Comparison of ENCODE assay signal across 10 cellular contexts in genomic region chr15:74788042-74788715, GRCh38. TPM values are rescaled to one million over a fixed set of nuclear protein-coding genes. Genes with fewer than 3 reads are reported as not detected.
A peak's percentile ranks its signal among the peaks of the same experiment; 100 is the strongest.
DNase-seq lines count a peak whose midpoint lies in the region; ATAC-seq and TF ChIP-seq lines count a peak whose summit lies in the region.
"Had no signal": no experiment of that assay in that cellular context is flagged by ENCODE, and none has a peak within 500 bp of the region (broad histone marks: within the 10 kb centered on the region; RNA-seq: fewer than 3 reads in every experiment).

No MANE protein-coding gene starts in this region.

- POLR2A ChIA-PET in naive thymus-derived CD4-positive, alpha-beta T cell (lab: Charles Lee): interaction anchor here (1.0 to 28.9 kb wide), 8 partner anchors 8 to 837 kb away, joined by 3 to 1077 read pairs (median 9); partner anchors contain the start of genes CLK3, CSK, SNUPN and ULK3

- TF ChIP-seq CTCF in C4-2B (conservative IDR thresholded peaks at IDR 0.05) (no peak), GM13977 (IDR thresholded peaks at IDR 0.05; ENCODE audit: extremely low read depth, insufficient read depth, missing control alignments) (no peak)

- H3K27ac Mint-ChIP-seq in activated naive CD8-positive, alpha-beta T cell treated with anti-CD3 and anti-CD28 coated beads, Interleukin-2, amount 50 U/mL, for 24 hours: peak overlapping the region; percentile 99
- peak overlapping the region; percentile 95 to 99 (median 98) for H3K27ac Mint-ChIP-seq in naive thymus-derived CD4-positive, alpha-beta T cell

- ATAC-seq in HG03139 (IDR thresholded peaks at IDR 0.05; ENCODE audit: unreplicated experiment) (peak; percentile 1), HG03045 (IDR thresholded peaks at IDR 0.05; ENCODE audit: unreplicated experiment) (no peak)
- no peak for ATAC-seq in activated naive CD8-positive, alpha-beta T cell treated with anti-CD3 and anti-CD28 coated beads, Interleukin-2, amount 50 U/mL, for 24 hours
- ATAC-seq in naive thymus-derived CD4-positive, alpha-beta T cell: no peak

- peak overlapping the region; percentile 95 for H3K4me3 Mint-ChIP-seq in activated naive CD8-positive, alpha-beta T cell treated with anti-CD3 and anti-CD28 coated beads, Interleukin-2, amount 50 U/mL, for 24 hours
- peak overlapping the region; percentile 87 to 97 (median 93) for H3K4me3 Mint-ChIP-seq in naive thymus-derived CD4-positive, alpha-beta T cell

- peak overlapping the region; percentile 85 for H3K4me3 ChIP-seq in naive thymus-derived CD4-positive, alpha-beta T cell (ENCODE audit: low read length)

- peaks cover 65% of the 10 kb centered on the region for H3K36me3 Mint-ChIP-seq in activated naive CD8-positive, alpha-beta T cell treated with anti-CD3 and anti-CD28 coated beads, Interleukin-2, amount 50 U/mL, for 24 hours (ENCODE audit: low read depth)
- H3K36me3 Mint-ChIP-seq in naive thymus-derived CD4-positive, alpha-beta T cell: peaks cover 0 to 69% (median 7%) of the 10 kb centered on the region in 5 donors

- peak overlapping the region; percentile 4; the same call in 1 of the 2 replicates for H3K27ac ChIP-seq in C4-2B
- peak overlapping the region; percentile 92 for H3K27ac ChIP-seq in naive thymus-derived CD4-positive, alpha-beta T cell (ENCODE audit: low read depth, low read length)

- H3K27me3 Mint-ChIP-seq in activated naive CD8-positive, alpha-beta T cell treated with anti-CD3 and anti-CD28 coated beads, Interleukin-2, amount 50 U/mL, for 24 hours: no peaks in the 10 kb centered on the region
- no peaks in the 10 kb centered on the region for H3K27me3 Mint-ChIP-seq in naive thymus-derived CD4-positive, alpha-beta T cell

- no peaks in the 10 kb centered on the region for H3K9me3 ChIP-seq in naive thymus-derived CD4-positive, alpha-beta T cell (ENCODE audit: control insufficient read depth in 2 of 3, low read length in 3 of 3)

- peaks cover 0 to under 1% (median 0%) of the 10 kb centered on the region in 3 experiments for H3K36me3 ChIP-seq in naive thymus-derived CD4-positive, alpha-beta T cell (ENCODE audit: control insufficient read depth in 2 of 3, insufficient read depth in 3 of 3, low read length in 3 of 3)

- peaks cover 81% of the 10 kb centered on the region for H3K4me1 Mint-ChIP-seq in activated naive CD8-positive, alpha-beta T cell treated with anti-CD3 and anti-CD28 coated beads, Interleukin-2, amount 50 U/mL, for 24 hours
- peaks cover 59 to 86% (median 82%) of the 10 kb centered on the region in 7 donors for H3K4me1 Mint-ChIP-seq in naive thymus-derived CD4-positive, alpha-beta T cell

- CTCF ChIA-PET in naive thymus-derived CD4-positive, alpha-beta T cell (lab: Charles Lee): interaction anchor here (0.6 to 26.1 kb wide), 9 partner anchors 8 to 837 kb away, joined by 3 to 1110 read pairs (median 4); partner anchors contain the start of genes CSK, SNUPN and ULK3

- H3K27me3 ChIP-seq in naive thymus-derived CD4-positive, alpha-beta T cell (ENCODE audit: control insufficient read depth in 2 of 2, insufficient read depth in 2 of 2, low read length in 2 of 2): no peaks in the 10 kb centered on the region

- intact Hi-C loops in naive thymus-derived CD4-positive, alpha-beta T cell (cut with micrococcal nuclease): loop anchor here (1.0 to 10.0 kb wide), 13 partner anchors 8 to 857 kb away; partner anchors contain the start of genes C15orf39 (in 2 of the 2), MPI (in 2 of the 2), ARID3B (in 1 of the 2) and CLK3 (in 1 of the 2)

- DNase-seq in activated naive CD8-positive, alpha-beta T cell treated with anti-CD3 and anti-CD28 coated beads, Interleukin-2, amount 50 U/mL, for 24 hours: no peak
- no peak for DNase-seq in naive thymus-derived CD4-positive, alpha-beta T cell
- DNase-seq in GM13977 (ENCODE audit: low spot score): no peak
- DNase-seq in 8988T: no peak
- no peak for DNase-seq in NCI-H510A (lab: John Stamatoyannopoulos, UW)
- DNase-seq: HCEC 1CT, occipital lobe had no signal

- in situ Hi-C loops in GM13977 (cut with MboI; ENCODE audit: low pct_unique_long_range_greater_than_20kb, low sequenced_read_pairs, unreplicated experiment): no loop called here

- no peaks in the 10 kb centered on the region for H3K9me3 Mint-ChIP-seq in activated naive CD8-positive, alpha-beta T cell treated with anti-CD3 and anti-CD28 coated beads, Interleukin-2, amount 50 U/mL, for 24 hours
- H3K9me3 Mint-ChIP-seq in naive thymus-derived CD4-positive, alpha-beta T cell: peaks cover 0 to 2% (median 0%) of the 10 kb centered on the region in 11 donors

- peaks cover 73 to 79% of the 10 kb centered on the region in 2 donors for H3K4me1 ChIP-seq in naive thymus-derived CD4-positive, alpha-beta T cell (ENCODE audit: control insufficient read depth in 2 of 2, insufficient read depth in 2 of 2, low read length in 2 of 2)

RNA-seq across cellular contexts. Expression of gene CSK, which starts 6.3 kb away (rescaled TPM):
- 100 to 1,000 TPM; 163 to 421 (median 228) TPM for total RNA-seq in naive thymus-derived CD4-positive, alpha-beta T cell
- 100 to 1,000 TPM in 1 of 2 donors, 10 to 100 TPM in 1; 67.7 to 144 TPM for polyA plus RNA-seq in naive thymus-derived CD4-positive, alpha-beta T cell

RNA-seq across cellular contexts. Expression of gene LMAN1L, which starts 24.5 kb away (rescaled TPM):
- total RNA-seq in naive thymus-derived CD4-positive, alpha-beta T cell: 1 to 10 TPM in 4 of 5 experiments, under 1 TPM in 1; 0.35 to 2.4 (median 1.3) TPM
- polyA plus RNA-seq in naive thymus-derived CD4-positive, alpha-beta T cell: not detected
- total RNA-seq: occipital lobe had no signal

RNA-seq across cellular contexts. Expression of gene CPLX3, which starts 38.2 kb away (rescaled TPM):
- under 1 TPM in 2 of 5 experiments, not detected in 3; 0.27 to 0.60 TPM for total RNA-seq in naive thymus-derived CD4-positive, alpha-beta T cell
- not detected for polyA plus RNA-seq in naive thymus-derived CD4-positive, alpha-beta T cell

RNA-seq across cellular contexts. Expression of gene CYP1A2, which starts 39.5 kb away (rescaled TPM):
- not detected for total RNA-seq in naive thymus-derived CD4-positive, alpha-beta T cell
- polyA plus RNA-seq in naive thymus-derived CD4-positive, alpha-beta T cell: not detected
- total RNA-seq: occipital lobe had no signal

RNA-seq across cellular contexts. Expression of gene ULK3, which starts 54.8 kb away (rescaled TPM):
- total RNA-seq in naive thymus-derived CD4-positive, alpha-beta T cell: 100 to 1,000 TPM in 1 of 5 experiments, 10 to 100 TPM in 4; 53.2 to 106 (median 59.2) TPM
- 10 to 100 TPM; 15.4 to 32.8 TPM for polyA plus RNA-seq in naive thymus-derived CD4-positive, alpha-beta T cell
